ENCODE assay signal across 15 cellular contexts in genomic region chr7:7517661-7518236, GRCh38. TPM values are rescaled to one million over a fixed set of nuclear protein-coding genes. Genes with fewer than 3 reads are reported as not detected.
"Had no signal": no experiment of that assay in that cellular context is flagged by ENCODE, and none has a peak within 500 bp of the region (broad histone marks: within the 10 kb centered on the region; RNA-seq: fewer than 3 reads in every experiment).

No MANE protein-coding gene starts in this region.

- H3K4me1 ChIP-seq: ascending aorta, thyroid gland had no signal

- H3K4me3 Mint-ChIP-seq: activated CD4-positive, alpha-beta T cell treated with anti-CD3 and anti-CD28 coated beads for 36 hours; activated CD8-positive, alpha-beta T cell treated with anti-CD3 and anti-CD28 coated beads for 36 hours; activated naive CD8-positive, alpha-beta T cell treated with anti-CD3 and anti-CD28 coated beads, Interleukin-2, amount 10 ng/mL, durations not matched to agents 7 days and 5 days; neural crest cell; stimulated activated effector memory CD8-positive, alpha-beta T cell treated with anti-CD3 and anti-CD28 coated beads, Interleukin-12 subunit alpha, Interleukin-12 subunit beta, amount 100 ng/mL, for 72 hours; T-helper 2 cell treated with Interferon-gamma antibody and Interleukin-4, amounts not matched to agents 5 μg/mL and 100 μg/mL, for 36 hours had no signal

- H3K27ac ChIP-seq: ascending aorta, thyroid gland, VCaP had no signal

- H3K4me3 ChIP-seq: ascending aorta, smooth muscle cell, thyroid gland had no signal

- H3K9me3 ChIP-seq: ascending aorta, thyroid gland had no signal

- ATAC-seq: activated CD4-positive, alpha-beta T cell treated with anti-CD3 and anti-CD28 coated beads for 36 hours; activated CD8-positive, alpha-beta T cell treated with anti-CD3 and anti-CD28 coated beads for 36 hours; esophagus mucosa; stimulated activated effector memory CD8-positive, alpha-beta T cell treated with anti-CD3 and anti-CD28 coated beads, Interleukin-12 subunit alpha, Interleukin-12 subunit beta, amount 100 ng/mL, for 72 hours had no signal

- H3K36me3 ChIP-seq: ascending aorta, thyroid gland had no signal

- H3K27me3 Mint-ChIP-seq: activated CD8-positive, alpha-beta T cell treated with anti-CD3 and anti-CD28 coated beads for 36 hours had no signal

- H3K4me2 ChIP-seq: smooth muscle cell had no signal

- H3K4me1 Mint-ChIP-seq: activated CD4-positive, alpha-beta T cell treated with anti-CD3 and anti-CD28 coated beads for 36 hours; stimulated activated effector memory CD8-positive, alpha-beta T cell treated with anti-CD3 and anti-CD28 coated beads, Interleukin-12 subunit alpha, Interleukin-12 subunit beta, amount 100 ng/mL, for 72 hours had no signal

- H3K27ac Mint-ChIP-seq: activated CD4-positive, alpha-beta T cell treated with anti-CD3 and anti-CD28 coated beads for 36 hours; activated CD8-positive, alpha-beta T cell treated with anti-CD3 and anti-CD28 coated beads for 36 hours; activated naive CD8-positive, alpha-beta T cell treated with anti-CD3 and anti-CD28 coated beads, Interleukin-2, amount 10 ng/mL, durations not matched to agents 7 days and 5 days; stimulated activated effector memory CD8-positive, alpha-beta T cell treated with anti-CD3 and anti-CD28 coated beads, Interleukin-12 subunit alpha, Interleukin-12 subunit beta, amount 100 ng/mL, for 72 hours; T-helper 2 cell treated with Interferon-gamma antibody and Interleukin-4, amounts not matched to agents 5 μg/mL and 100 μg/mL, for 36 hours had no signal

- DNase-seq: activated CD4-positive, alpha-beta T cell treated with anti-CD3 and anti-CD28 coated beads for 36 hours; activated CD8-positive, alpha-beta memory T cell treated with anti-CD3 and anti-CD28 coated beads, Interleukin-2, amount 50 U/mL, for 4 hours; activated CD8-positive, alpha-beta T cell treated with anti-CD3 and anti-CD28 coated beads for 36 hours; activated naive CD8-positive, alpha-beta T cell treated with anti-CD3 and anti-CD28 coated beads, Interleukin-2, amount 10 ng/mL, durations not matched to agents 7 days and 5 days; foreskin fibroblast; SW 1271; thyroid gland had no signal

- H3K9me3 Mint-ChIP-seq: activated CD8-positive, alpha-beta T cell treated with anti-CD3 and anti-CD28 coated beads for 36 hours; activated naive CD8-positive, alpha-beta T cell treated with anti-CD3 and anti-CD28 coated beads, Interleukin-2, amount 10 ng/mL, durations not matched to agents 7 days and 5 days; neural crest cell; stimulated activated effector memory CD8-positive, alpha-beta T cell treated with anti-CD3 and anti-CD28 coated beads, Interleukin-12 subunit alpha, Interleukin-12 subunit beta, amount 100 ng/mL, for 72 hours; T-helper 2 cell treated with Interferon-gamma antibody and Interleukin-4, amounts not matched to agents 5 μg/mL and 100 μg/mL, for 36 hours had no signal

- H3K27me3 ChIP-seq: ascending aorta, thyroid gland had no signal

- H3K36me3 Mint-ChIP-seq: stimulated activated effector memory CD8-positive, alpha-beta T cell treated with anti-CD3 and anti-CD28 coated beads, Interleukin-12 subunit alpha, Interleukin-12 subunit beta, amount 100 ng/mL, for 72 hours had no signal

RNA-seq across cellular contexts. Expression of gene COL28A1, which starts 17.9 kb away (rescaled TPM):
- total RNA-seq: activated CD4-positive, alpha-beta T cell treated with anti-CD3 and anti-CD28 coated beads for 36 hours; activated CD8-positive, alpha-beta T cell treated with anti-CD3 and anti-CD28 coated beads for 36 hours; activated naive CD8-positive, alpha-beta T cell treated with anti-CD3 and anti-CD28 coated beads, Interleukin-2, amount 10 ng/mL, durations not matched to agents 7 days and 5 days; bronchial epithelial cell had no signal
- polyA plus RNA-seq: smooth muscle cell had no signal
